12 cellular contexts compared by ENCODE assay signal in genomic region chr9:119284118-119284517, GRCh38.
A peak's percentile ranks its signal among the peaks of the same experiment; 100 is the strongest.
DNase-seq lines count a peak whose midpoint lies in the region; ATAC-seq and TF ChIP-seq lines count a peak whose summit lies in the region.
"Had no signal": no experiment of that assay in that cellular context is flagged by ENCODE, and none has a peak within 500 bp of the region (broad histone marks: within the 10 kb centered on the region; RNA-seq: fewer than 3 reads in every experiment).

No MANE protein-coding gene starts in this region.

- H3K27ac ChIP-seq in mesendoderm (ENCODE audit: low read depth, low read length) = no peak overlapping the region
- H3K27ac ChIP-seq: thyroid gland had no signal

- no peak overlapping the region for H3K4me2 ChIP-seq in mesendoderm (ENCODE audit: low read length)

- peaks cover 2% of the 10 kb centered on the region for H3K4me1 ChIP-seq in mesendoderm (ENCODE audit: control insufficient read depth, low read depth, low read length)

- H3K79me1 ChIP-seq in mesendoderm (ENCODE audit: low read length) = no peaks in the 10 kb centered on the region

- H3K4me3 ChIP-seq in LNCaP clone FGC (ENCODE audit: low read depth, low read length) (no peak overlapping the region), mesendoderm (ENCODE audit: low read length) (no peak overlapping the region)
- H3K4me3 ChIP-seq: thyroid gland had no signal

- peak overlapping the region in 2 of 5 experiments; percentile 33 to 38 for H3K4me3 Mint-ChIP-seq in brain
- H3K4me3 Mint-ChIP-seq: activated T-cell treated with anti-CD3 and anti-CD28 coated beads, Interleukin-2, amount 50 U/mL, for 72 hours; memory B cell had no signal

- no peak overlapping the region for H3K23ac ChIP-seq in mesendoderm (ENCODE audit: low read length)

- peak; percentile 54 for TF ChIP-seq CTCF in LNCaP clone FGC (IDR thresholded peaks at IDR 0.05; ENCODE audit: control insufficient read depth, extremely low read depth, insufficient read depth)
- peak; percentile 56 to 67 for TF ChIP-seq CTCF in brain (conservative IDR thresholded peaks at IDR 0.05)

- no peak overlapping the region for H4K5ac ChIP-seq in mesendoderm (ENCODE audit: low read length)

- no peak overlapping the region for H2BK120ac ChIP-seq in mesendoderm (ENCODE audit: low read depth, low read length)

- peaks cover 3% of the 10 kb centered on the region for H3K36me3 Mint-ChIP-seq in brain
- H3K36me3 Mint-ChIP-seq: memory B cell had no signal

- H2BK5ac ChIP-seq in mesendoderm (ENCODE audit: low read length) = no peak overlapping the region

- no peaks in the 10 kb centered on the region for H3K27me3 ChIP-seq in mesendoderm (ENCODE audit: insufficient read depth, low read length, poor library complexity)
- H3K27me3 ChIP-seq: thyroid gland had no signal

- no peak overlapping the region for H4K8ac ChIP-seq in mesendoderm (ENCODE audit: low read depth, low read length)

- no CpG with 5 or more reads among the region's 4 CpGs for WGBS in mesendoderm (ENCODE audit: extremely low coverage, insufficient coverage, low lambda C conversion rate)

- no peak overlapping the region for H3K9ac ChIP-seq in mesendoderm (ENCODE audit: low read length)

- ATAC-seq in HG03565 (IDR thresholded peaks at IDR 0.05; ENCODE audit: unreplicated experiment) = no peak
- ATAC-seq in HG02763 (IDR thresholded peaks at IDR 0.05; ENCODE audit: unreplicated experiment) = no peak
- ATAC-seq: activated T-cell treated with anti-CD3 and anti-CD28 coated beads, Interleukin-2, amount 50 U/mL, for 72 hours had no signal

- no peak overlapping the region for H2AK5ac ChIP-seq in mesendoderm (ENCODE audit: low read length)

- no peaks in the 10 kb centered on the region for H3K79me2 ChIP-seq in mesendoderm (ENCODE audit: control insufficient read depth, insufficient read depth, low read length)

- H3K36me3 ChIP-seq in mesendoderm (ENCODE audit: control insufficient read depth, insufficient read depth, low read length) = no peaks in the 10 kb centered on the region
- H3K36me3 ChIP-seq: thyroid gland had no signal

- peak overlapping the region; percentile 4 to 70 (median 53) for H3K27ac Mint-ChIP-seq in brain
- H3K27ac Mint-ChIP-seq: activated T-cell treated with anti-CD3 and anti-CD28 coated beads, Interleukin-2, amount 50 U/mL, for 72 hours; memory B cell had no signal

- no peak overlapping the region for H3K18ac ChIP-seq in mesendoderm (ENCODE audit: low read length)

- H3K56ac ChIP-seq in mesendoderm (ENCODE audit: low read length) = no peak overlapping the region

- DNase-seq in D341Med (ENCODE audit: low spot score) (peak; percentile 57), LNCaP clone FGC (ENCODE audit: low read depth) (no peak), mesendoderm (peak; percentile 84), erythroblast (lab: John Stamatoyannopoulos, UW) (no peak)
- DNase-seq in stimulated activated CD4-positive, alpha-beta T cell treated with anti-CD3 and anti-CD28 coated beads, Interleukin-2, amount 100 ng/mL, for 48 hours = no peak
- DNase-seq: activated T-cell treated with anti-CD3 and anti-CD28 coated beads, Interleukin-2, amount 50 U/mL, for 72 hours; effector CD8-positive, alpha-beta T cell; thyroid gland had no signal

- TF ChIP-seq POLR2A in erythroblast (IDR thresholded peaks at IDR 0.05; ENCODE audit: low read length) = no peak

- H3K9me3 Mint-ChIP-seq in brain = no peaks in the 10 kb centered on the region
- H3K9me3 Mint-ChIP-seq: memory B cell had no signal

- H3K4ac ChIP-seq in mesendoderm (ENCODE audit: low read depth, low read length) = no peak overlapping the region

- no peaks in the 10 kb centered on the region for H3K27me3 Mint-ChIP-seq in brain

- peaks cover 44% of the 10 kb centered on the region for H3K4me1 Mint-ChIP-seq in brain
- H3K4me1 Mint-ChIP-seq: memory B cell had no signal

- no peak overlapping the region for H2BK15ac ChIP-seq in mesendoderm (replicated peaks; ENCODE audit: low read depth)

Comparison
In these comparisons a context has a peak if more than half of its experiments do, and no peak if none do; other contexts are left out.
1. DNase-seq: peak in D341Med (single experiment) and mesendoderm (single experiment); none in LNCaP clone FGC (single experiment), erythroblast (0 of 2) and stimulated activated CD4-positive, alpha-beta T cell treated with anti-CD3 and anti-CD28 coated beads, Interleukin-2, amount 100 ng/mL, for 48 hours (0 of 2).